In the genomic region with DNA sequence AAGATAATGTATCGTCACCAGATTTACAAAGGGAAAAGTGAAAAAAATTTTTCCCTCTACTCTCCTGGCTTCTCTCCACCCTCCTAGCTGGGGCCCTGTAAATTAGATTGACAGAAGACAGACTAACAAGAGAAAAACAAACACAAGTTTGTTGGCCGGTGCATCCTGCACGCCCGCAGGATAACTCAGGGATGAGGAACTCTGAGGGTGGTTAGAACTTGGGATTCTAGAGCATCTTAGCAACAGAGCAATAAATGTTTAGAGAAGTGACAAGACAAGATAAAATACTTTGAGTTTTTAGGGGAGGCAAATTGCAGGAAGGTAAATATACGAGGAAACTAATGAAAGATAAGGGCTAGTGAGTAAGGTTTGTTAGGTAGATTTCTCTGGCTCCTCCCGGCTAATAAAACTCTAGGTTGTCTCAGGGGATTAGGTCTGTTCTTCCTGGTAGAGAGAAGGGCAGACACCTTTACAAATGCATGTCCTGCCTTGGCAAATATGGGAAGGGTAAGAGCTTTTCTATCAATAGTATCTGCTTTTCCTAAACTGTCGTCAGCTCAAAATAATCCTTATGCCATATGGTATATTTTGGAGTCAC, we compare ENCODE assay signal across 25 cellular contexts. TPM values are rescaled to one million over a fixed set of nuclear protein-coding genes. Genes with fewer than 3 reads are reported as not detected.
A peak's percentile ranks its signal among the peaks of the same experiment; 100 is the strongest.
DNase-seq lines count a peak whose midpoint lies in the region; ATAC-seq and TF ChIP-seq lines count a peak whose summit lies in the region.
"Had no signal": no experiment of that assay in that cellular context is flagged by ENCODE, and none has a peak within 500 bp of the region (broad histone marks: within the 10 kb centered on the region; RNA-seq: fewer than 3 reads in every experiment).

No MANE protein-coding gene starts in this region.

- peak; percentile 58 for DNase-seq in HT-29 (ENCODE audit: low spot score)
- peak; percentile 18 for DNase-seq in NCI-H2171 treated with DMSO at 0.1 percent for 48 hours (lab: John Stamatoyannopoulos, UW)
- no peak for DNase-seq in nephron progenitor cell
- DNase-seq in activated naive CD4-positive, alpha-beta T cell (lab: John Stamatoyannopoulos, UW): no peak
- DNase-seq in mesenteric fat pad (ENCODE audit: low spot score): no peak
- DNase-seq: ACHN; Caco-2; CD4-positive, alpha-beta T cell; DMS53; GDM1; KBM-7; NCI-H1092 treated with DMSO at 0.1 percent for 48 hours; NCI-H1436 treated with DMSO at 0.1 percent for 48 hours; NCI-H2029 treated with DMSO at 0.1 percent for 48 hours; NCI-H446; NCI-H82; Peyer's patch; SJCRH30; T-cell had no signal

- H3K4me1 Mint-ChIP-seq in nephron progenitor cell: peaks cover 36% of the 10 kb centered on the region

- peaks cover 22% of the 10 kb centered on the region for H3K9me3 Mint-ChIP-seq in nephron progenitor cell
- H3K9me3 Mint-ChIP-seq: CD4-positive, alpha-beta T cell; T-cell had no signal

- no peak overlapping the region for H3K4me3 Mint-ChIP-seq in nephron progenitor cell
- H3K4me3 Mint-ChIP-seq: CD4-positive, alpha-beta T cell; T-cell had no signal

- H3K27me3 Mint-ChIP-seq in nephron progenitor cell (ENCODE audit: low read depth, poor library complexity): peaks cover 10% of the 10 kb centered on the region

- no peak for ATAC-seq in HG02759 (IDR thresholded peaks at IDR 0.05; ENCODE audit: unreplicated experiment)
- ATAC-seq: HCT116, HepG2, T-cell had no signal

- H3K27ac ChIP-seq in VCaP: peak overlapping the region; percentile 84
- H3K27ac ChIP-seq: BLaER1, Peyer's patch, SJCRH30 had no signal

- no peaks in the 10 kb centered on the region for H3K36me3 Mint-ChIP-seq in nephron progenitor cell (ENCODE audit: low read depth)
- H3K36me3 Mint-ChIP-seq: T-cell had no signal

- TF ChIP-seq CTCF in VCaP (conservative IDR thresholded peaks at IDR 0.05) (no peak), nephron progenitor cell (IDR thresholded peaks at IDR 0.05) (no peak)

- H3K27ac Mint-ChIP-seq in nephron progenitor cell: peak overlapping the region; percentile 84
- H3K27ac Mint-ChIP-seq: CD4-positive, alpha-beta T cell; T-cell had no signal

RNA-seq across cellular contexts. Expression of a gene that starts 4.3 kb away (rescaled TPM):
- total RNA-seq in HT-29 (2014; rRNA removed; shearing (Covaris generic)): 0.36 and 0.60 TPM in 2 replicates
- total RNA-seq in mesenteric fat pad: not detected
- total RNA-seq: Caco-2; CD4-positive, alpha-beta T cell; H1; HepG2; T-cell had no signal

RNA-seq across cellular contexts. Expression of a gene that starts 44.2 kb away (rescaled TPM):
- 0.05 and 0.47 TPM in 2 replicates for total RNA-seq in HT-29 (2014; rRNA removed; shearing (Covaris generic))
- not detected for total RNA-seq in mesenteric fat pad
- total RNA-seq: CD4-positive, alpha-beta T cell; H1; SJCRH30; T-cell had no signal

RNA-seq across cellular contexts. Expression of a gene that starts 51.9 kb away (rescaled TPM):
- total RNA-seq in HT-29 (2014; rRNA removed; shearing (Covaris generic)): 72.8 and 82.1 TPM in 2 replicates
- total RNA-seq in mesenteric fat pad: 164 TPM

Comparison
In these comparisons a context has a peak if more than half of its experiments do, and no peak if none do; other contexts are left out.
1. DNase-seq: peak in HT-29 (single experiment) and NCI-H2171 treated with DMSO at 0.1 percent for 48 hours (single experiment); none in nephron progenitor cell (single experiment), activated naive CD4-positive, alpha-beta T cell (0 of 4) and mesenteric fat pad (single experiment).